ENCODE assay signal across 8 cellular contexts in genomic region chr2:230160112-230160660, GRCh38. TPM values are rescaled to one million over a fixed set of nuclear protein-coding genes. Genes with fewer than 3 reads are reported as not detected.
A peak's percentile ranks its signal among the peaks of the same experiment; 100 is the strongest.
DNase-seq lines count a peak whose midpoint lies in the region; ATAC-seq and TF ChIP-seq lines count a peak whose summit lies in the region.

No MANE protein-coding gene starts in this region.

- H3K18ac ChIP-seq in H9 (ENCODE audit: insufficient read length, low read depth, low read length) (no peak overlapping the region), trophoblast cell (ENCODE audit: low read length) (no peak overlapping the region)

- H4K91ac ChIP-seq in H9 (ENCODE audit: insufficient read length, low read depth, low read length) = no peak overlapping the region
- no peak overlapping the region for H4K91ac ChIP-seq in trophoblast cell (ENCODE audit: low read depth, low read length)

- no peak overlapping the region; a peak in 1 of 22 replicates for H3K4me2 ChIP-seq in BLaER1 treated with 17β-estradiol and CSF1 and Interleukin-3, amounts not matched to agents 10 nM and 100 nM
- H3K4me2 ChIP-seq in H9 (ENCODE audit: insufficient read depth, insufficient read length, low read length) = no peak overlapping the region
- no peak overlapping the region for H3K4me2 ChIP-seq in trophoblast cell (ENCODE audit: low read length)

- H4K8ac ChIP-seq in H9 (replicated peaks; ENCODE audit: insufficient read length, low read depth, low read length) = no peak overlapping the region
- no peak overlapping the region for H4K8ac ChIP-seq in trophoblast cell (ENCODE audit: low read depth, low read length)

- H2BK15ac ChIP-seq in H9 (ENCODE audit: low read depth, low read length) = no peak overlapping the region

- H3K27ac Mint-ChIP-seq in H9 = peak overlapping the region in 1 of 3 experiments; percentile 68; a peak in 1 of 7 replicates

- peak; percentile 79 for TF ChIP-seq CTCF in H9 (conservative IDR thresholded peaks at IDR 0.05)
- TF ChIP-seq CTCF in Peyer's patch (IDR thresholded peaks at IDR 0.05) = peak; percentile 30 to 73 (median 66)
- peak; percentile 73 for TF ChIP-seq CTCF in foreskin keratinocyte (conservative IDR thresholded peaks at IDR 0.05)

- no peak overlapping the region for H3K23ac ChIP-seq in H9 (ENCODE audit: insufficient read length, low read depth, low read length)
- H3K23ac ChIP-seq in trophoblast cell (ENCODE audit: low read length) = no peak overlapping the region

- no peaks in the 10 kb centered on the region for H3K79me1 ChIP-seq in H9 (ENCODE audit: insufficient read depth, low read depth, low read length, poor library complexity, severe bottlenecking)
- no peaks in the 10 kb centered on the region for H3K79me1 ChIP-seq in trophoblast cell (ENCODE audit: low read length)

- H3K14ac ChIP-seq in H9 (ENCODE audit: insufficient read depth, low read length) (no peak overlapping the region), trophoblast cell (ENCODE audit: low read length) (no peak overlapping the region)

- no peak overlapping the region for H4K5ac ChIP-seq in H9 (ENCODE audit: insufficient read length, low read depth, low read length)

- TF ChIP-seq POLR2A in Peyer's patch (IDR thresholded peaks at IDR 0.05) = no peak

- peaks cover 2 to 16% (median 4%) of the 10 kb centered on the region in 3 experiments; a peak in 4 of 7 replicates for H3K36me3 Mint-ChIP-seq in H9 (ENCODE audit: insufficient read depth in 1 of 3, low read depth in 3 of 3)

- DNase-seq in H9 (peak; percentile 72), Peyer's patch (peak; percentile 35 to 63 (median 61)), foreskin keratinocyte (peak in 1 of 2 donors; percentile 31), trophoblast cell (peak; percentile 39 to 81), COR-L47 (lab: John Stamatoyannopoulos, UW) (no peak)
- peak; percentile 13 to 16 for DNase-seq in activated T-helper 1 cell treated with anti-CD3 and anti-CD28 coated beads, Interleukin-2, amount 50 U/mL, for 16 hours (ENCODE audit: low read depth in 1 of 2, low spot score in 1 of 2)

- WGBS in H9 (ENCODE audit: extremely low coverage, insufficient read length, low lambda C conversion rate) = no CpG with 5 or more reads among the region's 11 CpGs
- WGBS in trophoblast cell (ENCODE audit: extremely low coverage, insufficient coverage, insufficient read length) = no CpG with 5 or more reads among the region's 11 CpGs

- H2BK5ac ChIP-seq in H9 (ENCODE audit: insufficient read length, low read length) (no peak overlapping the region), trophoblast cell (ENCODE audit: low read depth, low read length, poor library complexity) (no peak overlapping the region)

- ATAC-seq in foreskin keratinocyte (peak; percentile 36), GM19452 (IDR thresholded peaks at IDR 0.05; ENCODE audit: unreplicated experiment) (no peak)

- H4K12ac ChIP-seq in trophoblast cell (ENCODE audit: low read depth, low read length) = no peak overlapping the region

- no peak overlapping the region for H3K4me3 Mint-ChIP-seq in H9

- no peaks in the 10 kb centered on the region for H3K79me2 ChIP-seq in H9 (ENCODE audit: insufficient read depth, low read length)
- H3K79me2 ChIP-seq in trophoblast cell (ENCODE audit: control insufficient read depth, insufficient read depth, low read length, poor library complexity) = no peaks in the 10 kb centered on the region

- no peak overlapping the region for H3K4me3 ChIP-seq in BLaER1 treated with 17β-estradiol and CSF1 and Interleukin-3, amounts not matched to agents 10 nM and 100 nM
- H3K4me3 ChIP-seq in Peyer's patch (no peak overlapping the region), trophoblast cell (ENCODE audit: low read depth, low read length) (no peak overlapping the region)

- H3K36me3 ChIP-seq in BLaER1 treated with 17β-estradiol and CSF1 and Interleukin-3, amounts not matched to agents 10 nM and 100 nM = 0 out of 22 replicates have a peak, but pooled peaks cover 0 to 5% (median 0%) of the 10 kb centered on the region in 11 experiments
- H3K36me3 ChIP-seq in Peyer's patch (no peaks in the 10 kb centered on the region), trophoblast cell (ENCODE audit: control insufficient read depth in 1 of 2, insufficient read depth in 2 of 2, low read length in 2 of 2) (no peaks in the 10 kb centered on the region)

- peaks cover 6 to 31% (median 21%) of the 10 kb centered on the region in 10 experiments; a peak in 18 of 20 replicates for H3K4me1 ChIP-seq in BLaER1 treated with 17β-estradiol and CSF1 and Interleukin-3, amounts not matched to agents 10 nM and 100 nM
- H3K4me1 ChIP-seq in H9 (ENCODE audit: insufficient read depth, low read length) (0 out of 2 replicates have a peak, but pooled peaks cover 2% of the 10 kb centered on the region), Peyer's patch (no peaks in the 10 kb centered on the region), foreskin keratinocyte (no peaks in the 10 kb centered on the region), trophoblast cell (ENCODE audit: control insufficient read depth in 1 of 2, insufficient read depth in 2 of 2, low read length in 2 of 2) (no peaks in the 10 kb centered on the region)

- no peak overlapping the region for H3K4ac ChIP-seq in H9 (ENCODE audit: low read depth, low read length)
- no peak overlapping the region for H3K4ac ChIP-seq in trophoblast cell (ENCODE audit: low read depth, low read length)

- H3K9me3 Mint-ChIP-seq in H9 = peaks cover 0 to 9% of the 10 kb centered on the region in 2 experiments; a peak in 3 of 5 replicates

- H3K27ac ChIP-seq in BLaER1 treated with 17β-estradiol and CSF1 and Interleukin-3, amounts not matched to agents 10 nM and 100 nM = peak overlapping the region in 7 of 11 experiments; percentile 7 to 58 (median 34); a peak in 6 of 22 replicates
- no peak overlapping the region for H3K27ac ChIP-seq in H9 (ENCODE audit: insufficient read length, low read depth, low read length)
- H3K27ac ChIP-seq in Peyer's patch = no peak overlapping the region
- no peak overlapping the region for H3K27ac ChIP-seq in foreskin keratinocyte
- no peak overlapping the region for H3K27ac ChIP-seq in trophoblast cell (ENCODE audit: low read depth, low read length)

- H2BK20ac ChIP-seq in H9 (ENCODE audit: low read depth, low read length, poor library complexity, severe bottlenecking) = no peak overlapping the region

- no peaks in the 10 kb centered on the region for H3K23me2 ChIP-seq in H9 (ENCODE audit: insufficient read length, low read depth, low read length, poor library complexity, severe bottlenecking)

- H3K4me1 Mint-ChIP-seq in H9 = peaks cover 12 to 13% of the 10 kb centered on the region in 2 experiments

- peaks cover 0 to 18% (median 0%) of the 10 kb centered on the region in 11 experiments; a peak in 3 of 22 replicates for H3K9me3 ChIP-seq in BLaER1 treated with 17β-estradiol and CSF1 and Interleukin-3, amounts not matched to agents 10 nM and 100 nM (replicated peaks in 1 of 11)
- H3K9me3 ChIP-seq in H9 (ENCODE audit: control insufficient read depth, low read depth, low read length) = no peaks in the 10 kb centered on the region
- no peaks in the 10 kb centered on the region for H3K9me3 ChIP-seq in Peyer's patch
- H3K9me3 ChIP-seq in trophoblast cell (ENCODE audit: insufficient read depth, low read depth, low read length) = peaks cover 3% of the 10 kb centered on the region

- H2AK5ac ChIP-seq in H9 (ENCODE audit: insufficient read length, low read length) (no peak overlapping the region), trophoblast cell (ENCODE audit: low read length) (no peak overlapping the region)

- no peak overlapping the region for H3K9ac ChIP-seq in BLaER1 treated with 17β-estradiol and CSF1 and Interleukin-3, amounts not matched to agents 10 nM and 100 nM
- H3K9ac ChIP-seq in H9 (ENCODE audit: extremely low read depth, insufficient read length, low read length) = no peak overlapping the region
- H3K9ac ChIP-seq in trophoblast cell (ENCODE audit: low read length) = no peak overlapping the region

- no peak overlapping the region for H3K56ac ChIP-seq in H9 (ENCODE audit: insufficient read length, low read depth, low read length)

- H3K27me3 Mint-ChIP-seq in H9 (ENCODE audit: low read depth) = peaks cover 6% of the 10 kb centered on the region

- H2BK12ac ChIP-seq in H9 (ENCODE audit: insufficient read length, low read depth, low read length) = no peak overlapping the region
- no peak overlapping the region for H2BK12ac ChIP-seq in trophoblast cell (ENCODE audit: low read length)

- no peak overlapping the region for H3T11ph ChIP-seq in H9 (ENCODE audit: low read length)

- H2AFZ ChIP-seq in H9 (ENCODE audit: low read length) (no peak overlapping the region), trophoblast cell (ENCODE audit: insufficient read depth, low read length, poor library complexity) (no peak overlapping the region)

- H3K27me3 ChIP-seq in BLaER1 treated with 17β-estradiol and CSF1 and Interleukin-3, amounts not matched to agents 10 nM and 100 nM = no peaks in the 10 kb centered on the region
- H3K27me3 ChIP-seq in H9 (ENCODE audit: insufficient read depth, low read length) = no peaks in the 10 kb centered on the region
- H3K27me3 ChIP-seq in Peyer's patch = no peaks in the 10 kb centered on the region
- no peaks in the 10 kb centered on the region for H3K27me3 ChIP-seq in foreskin keratinocyte
- no peaks in the 10 kb centered on the region for H3K27me3 ChIP-seq in trophoblast cell (ENCODE audit: insufficient read depth, low read length)

- H4K20me1 ChIP-seq in BLaER1 treated with 17β-estradiol and CSF1 and Interleukin-3, amounts not matched to agents 10 nM and 100 nM = no peaks in the 10 kb centered on the region
- H4K20me1 ChIP-seq in H9 (ENCODE audit: control insufficient read depth, insufficient read depth, insufficient read length) = no peaks in the 10 kb centered on the region

- H2BK120ac ChIP-seq in H9 (ENCODE audit: low read depth, low read length, poor library complexity, severe bottlenecking) (no peak overlapping the region), trophoblast cell (ENCODE audit: insufficient read depth, low read length, poor library complexity) (no peak overlapping the region)

RNA-seq across cellular contexts. Expression of gene SP110, which starts 59.6 kb away (rescaled TPM):
- 2.9 and 3.7 TPM in 2 replicates for total RNA-seq in H9 (2021)
- total RNA-seq in Peyer's patch = 100 to 1,000 TPM in 1 of 4 donors, 10 to 100 TPM in 3; 13.7 to 181 (median 24.4) TPM
- total RNA-seq in foreskin keratinocyte = 29.9 and 32.1 TPM in 2 replicates
- polyA plus RNA-seq in foreskin keratinocyte = 17.7 and 18.0 TPM in 2 replicates
- 6.4 and 6.5 TPM in 2 replicates for polyA plus RNA-seq in trophoblast cell (2013)

Comparison
In these comparisons a context has a peak if more than half of its experiments do, and no peak if none do; other contexts are left out.
1. H3K27ac ChIP-seq: peak in BLaER1 treated with 17β-estradiol and CSF1 and Interleukin-3, amounts not matched to agents 10 nM and 100 nM (7 of 11); none in H9 (single experiment), Peyer's patch (0 of 4), foreskin keratinocyte (single experiment) and trophoblast cell (single experiment).
2. Peak in every context shown above with its lines, with median percentiles within 50 percentile points of each other: CTCF ChIP-seq.